ENCODE assay signal across 10 cellular contexts in genomic region chr3:105862217-105862616, GRCh38. TPM values are rescaled to one million over a fixed set of nuclear protein-coding genes. Genes with fewer than 3 reads are reported as not detected.
DNase-seq lines count a peak whose midpoint lies in the region; ATAC-seq and TF ChIP-seq lines count a peak whose summit lies in the region.
"Had no signal": no experiment of that assay in that cellular context is flagged by ENCODE, and none has a peak within 500 bp of the region (broad histone marks: within the 10 kb centered on the region; RNA-seq: fewer than 3 reads in every experiment).

No MANE protein-coding gene starts in this region.

- peaks cover 26 to 41% of the 10 kb centered on the region in 2 donors for H3K4me1 Mint-ChIP-seq in natural killer cell treated with Interleukin-12 subunit alpha and Interleukin-12 subunit beta and Interleukin-15 and Interleukin-18, amount 100 ng/mL, for 72 hours (ENCODE audit: low read depth in 2 of 2)

- H3K4me2 ChIP-seq in GM23248 (ENCODE audit: unreplicated experiment): peak overlapping the region; percentile 99
- H3K4me2 ChIP-seq in PC-9: no peak overlapping the region

- H3K36me3 ChIP-seq in GM23248 (ENCODE audit: low read depth) (peaks cover 68% of the 10 kb centered on the region), PC-9 (ENCODE audit: low read depth) (peaks cover 15% of the 10 kb centered on the region; the same call in 1 of the 2 replicates)
- H3K36me3 ChIP-seq: prostate gland had no signal

- H3K27me3 ChIP-seq in GM23248 (replicated peaks; ENCODE audit: insufficient read depth) (no peaks in the 10 kb centered on the region), PC-9 (ENCODE audit: insufficient read depth, low read depth) (no peaks in the 10 kb centered on the region)
- H3K27me3 ChIP-seq: Peyer's patch had no signal

- H3K79me2 ChIP-seq in GM23248 (ENCODE audit: insufficient read depth) (peaks cover 100% of the 10 kb centered on the region), PC-9 (ENCODE audit: low read depth) (0 out of 2 replicates have a peak, but pooled peaks cover under 1% of the 10 kb centered on the region)

- DNase-seq in GM23248 (no peak), PC-9 (no peak), NCI-H187 treated with DMSO at 0.1 percent for 48 hours (lab: John Stamatoyannopoulos, UW) (no peak), NCI-H1694 treated with DMSO at 0.1 percent for 48 hours (lab: John Stamatoyannopoulos, UW) (no peak), NCI-H146 (lab: John Stamatoyannopoulos, UW) (no peak)
- DNase-seq in natural killer cell treated with Interleukin-12 subunit alpha and Interleukin-12 subunit beta and Interleukin-15 and Interleukin-18, amount 100 ng/mL, for 72 hours (ENCODE audit: low spot score): no peak

- peaks cover 10% of the 10 kb centered on the region; the same call in 1 of the 2 replicates for H4K20me1 ChIP-seq in GM23248 (ENCODE audit: insufficient read depth)
- no peaks in the 10 kb centered on the region for H4K20me1 ChIP-seq in PC-9 (ENCODE audit: insufficient read depth)

- H3K36me3 Mint-ChIP-seq in natural killer cell treated with Interleukin-12 subunit alpha and Interleukin-12 subunit beta and Interleukin-15 and Interleukin-18, amount 100 ng/mL, for 72 hours: peaks cover 10% of the 10 kb centered on the region

- TF ChIP-seq CTCF in PC-9 (conservative IDR thresholded peaks at IDR 0.05): no peak

- intact Hi-C loops in PC-9 (cut with micrococcal nuclease; ENCODE audit: unreplicated experiment): no loop called here

- in situ Hi-C loops in GM23248 (cut with MboI): no loop called here

- no peak overlapping the region for H3K9ac ChIP-seq in GM23248

- no peak overlapping the region for H3K4me3 Mint-ChIP-seq in natural killer cell treated with Interleukin-12 subunit alpha and Interleukin-12 subunit beta and Interleukin-15 and Interleukin-18, amount 100 ng/mL, for 72 hours

- CTCF ChIA-PET in PC-9 (lab: Charles Lee): no interaction called here

- peaks cover 71% of the 10 kb centered on the region for H3F3A ChIP-seq in GM23248 (ENCODE audit: insufficient read depth)
- H3F3A ChIP-seq in PC-9 (ENCODE audit: insufficient read depth, low read depth): no peaks in the 10 kb centered on the region

- ATAC-seq in GM18868 (IDR thresholded peaks at IDR 0.05; ENCODE audit: unreplicated experiment) (peak; percentile 83), HG03521 (IDR thresholded peaks at IDR 0.05; ENCODE audit: unreplicated experiment) (peak; percentile 62)
- ATAC-seq in natural killer cell treated with Interleukin-12 subunit alpha and Interleukin-12 subunit beta and Interleukin-15 and Interleukin-18, amount 100 ng/mL, for 72 hours: peak; percentile 40 to 51

- no peaks in the 10 kb centered on the region for H3K9me3 ChIP-seq in GM23248 (ENCODE audit: low read depth)
- no peaks in the 10 kb centered on the region for H3K9me3 ChIP-seq in PC-9 (ENCODE audit: insufficient read depth, low read depth)
- H3K9me3 ChIP-seq: Peyer's patch, prostate gland had no signal

- H3K27me3 Mint-ChIP-seq in natural killer cell treated with Interleukin-12 subunit alpha and Interleukin-12 subunit beta and Interleukin-15 and Interleukin-18, amount 100 ng/mL, for 72 hours: no peaks in the 10 kb centered on the region

- H3K27ac ChIP-seq in GM23248 (peak overlapping the region; percentile 17; the same call in 1 of the 2 replicates), PC-9 (no peak overlapping the region)
- H3K27ac ChIP-seq: Peyer's patch, prostate gland had no signal

- H3K4me1 ChIP-seq in GM23248 (ENCODE audit: insufficient read depth) (peaks cover 68% of the 10 kb centered on the region), PC-9 (replicated peaks; ENCODE audit: insufficient read depth) (peaks cover 15% of the 10 kb centered on the region)
- H3K4me1 ChIP-seq: prostate gland had no signal

- BruUV-seq in PC-9 (replicated peaks; lab: Mats Ljungman, UMichigan): no TSS peak

- no peak overlapping the region for H3K27ac Mint-ChIP-seq in natural killer cell treated with Interleukin-12 subunit alpha and Interleukin-12 subunit beta and Interleukin-15 and Interleukin-18, amount 100 ng/mL, for 72 hours

- H3K4me3 ChIP-seq in GM23248 (peak overlapping the region; percentile 7; the same call in 1 of the 2 replicates), PC-9 (no peak overlapping the region)
- H3K4me3 ChIP-seq: Peyer's patch, prostate gland had no signal

- H3K9me2 ChIP-seq in GM23248 (ENCODE audit: insufficient read depth) (no peaks in the 10 kb centered on the region), PC-9 (ENCODE audit: insufficient read depth) (no peaks in the 10 kb centered on the region)

- WGBS in GM23248 (ENCODE audit: low coverage in 1 of 2, low lambda C conversion rate in 2 of 2, missing lambda C conversion rate in 2 of 2), 2 experiments: 94 to 100% methylated on average over 3 of the region's 3 CpGs

- no peaks in the 10 kb centered on the region for H3K9me3 Mint-ChIP-seq in natural killer cell treated with Interleukin-12 subunit alpha and Interleukin-12 subunit beta and Interleukin-15 and Interleukin-18, amount 100 ng/mL, for 72 hours

- H2AFZ ChIP-seq in GM23248 (no peak overlapping the region), PC-9 (no peak overlapping the region)

- POLR2A ChIA-PET in PC-9 (lab: Charles Lee; ENCODE audit: unreplicated experiment): no interaction called here

RNA-seq across cellular contexts. Expression of gene CBLB, which starts 6.6 kb away (rescaled TPM):
- total RNA-seq in GM23248 (2014; rRNA removed; shearing (Covaris generic)): 36.6 and 60.7 TPM in 2 replicates
- polyA plus RNA-seq in GM23248 (2016; fragmentation: Nextera tagmentation; extraction: Ambion mirVana): 36.4 and 41.9 TPM in 2 replicates
- total RNA-seq in natural killer cell treated with Interleukin-12 subunit alpha and Interleukin-12 subunit beta and Interleukin-15 and Interleukin-18, amount 100 ng/mL, for 72 hours: 10 to 100 TPM; 70.8 to 78.3 TPM
- total RNA-seq in PC-9 (2021): 29.8 and 44.0 TPM in 2 replicates
